27 cellular contexts compared by ENCODE assay signal in the genomic region with DNA sequence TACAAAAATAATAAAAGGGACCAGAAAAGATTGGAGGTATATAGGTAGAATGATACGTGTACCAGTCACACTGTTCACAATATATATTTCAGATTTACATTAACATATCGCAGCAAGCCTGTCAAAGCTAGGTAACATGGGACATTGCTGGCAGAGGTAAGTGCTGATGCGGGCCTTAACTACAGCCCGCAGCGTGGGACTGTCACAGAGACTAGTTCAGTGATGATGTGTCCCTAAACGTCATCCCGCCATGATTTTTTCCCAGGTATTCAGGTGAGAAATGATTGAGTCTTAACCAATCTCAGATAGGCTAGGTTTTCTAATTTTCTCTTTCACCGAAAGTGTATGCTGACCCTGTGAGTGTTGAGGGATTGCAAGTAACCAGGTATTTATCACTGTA. TPM values are rescaled to one million over a fixed set of nuclear protein-coding genes. Genes with fewer than 3 reads are reported as not detected.
"Had no signal": no experiment of that assay in that cellular context is flagged by ENCODE, and none has a peak within 500 bp of the region (broad histone marks: within the 10 kb centered on the region; RNA-seq: fewer than 3 reads in every experiment).

No MANE protein-coding gene starts in this region.

- H3K4me1 ChIP-seq: colonic mucosa, esophagus muscularis mucosa, esophagus squamous epithelium, gastrocnemius medialis, gastroesophageal sphincter, heart left ventricle, heart right ventricle had no signal

- H3K9me3 ChIP-seq: colonic mucosa, esophagus muscularis mucosa, esophagus squamous epithelium, gastrocnemius medialis, gastroesophageal sphincter had no signal

- FAIRE-seq: endometrium, frontal cortex had no signal

- H3K27me3 ChIP-seq: colonic mucosa, esophagus muscularis mucosa, esophagus squamous epithelium, foreskin keratinocyte, gastrocnemius medialis, gastroesophageal sphincter, heart left ventricle had no signal

- H3K27ac ChIP-seq: colonic mucosa, coronary artery, dorsolateral prefrontal cortex, epithelial cell of prostate, esophagus muscularis mucosa, esophagus squamous epithelium, foreskin keratinocyte, gastrocnemius medialis, gastroesophageal sphincter, heart left ventricle, heart right ventricle had no signal

- H3K36me3 ChIP-seq: colonic mucosa, esophagus muscularis mucosa, esophagus squamous epithelium, gastrocnemius medialis, gastroesophageal sphincter, heart left ventricle, heart right ventricle had no signal

- DNase-seq: colonic mucosa; dermis blood vessel endothelial cell; dorsolateral prefrontal cortex; effector CD4-positive, alpha-beta T cell; effector CD8-positive, alpha-beta T cell; effector memory CD4-positive, alpha-beta T cell; effector memory CD8-positive, alpha-beta T cell; endodermal cell; erythroblast; esophagus squamous epithelium; foreskin fibroblast; foreskin keratinocyte; foreskin melanocyte; gastrocnemius medialis; glutamatergic neuron; head of caudate nucleus; heart left ventricle; heart right ventricle had no signal

- H3K4me3 ChIP-seq: colonic mucosa, coronary artery, dorsolateral prefrontal cortex, esophagus muscularis mucosa, esophagus squamous epithelium, gastrocnemius medialis, gastroesophageal sphincter, heart left ventricle, heart right ventricle had no signal

RNA-seq across cellular contexts. Expression of a gene that starts 7.8 kb away (rescaled TPM):
- polyA plus RNA-seq: endothelial cell of umbilical vein, esophagus, fibroblast of lung, foreskin keratinocyte, heart left ventricle, heart right ventricle had no signal
